Comparison of ENCODE assay signal across 9 cellular contexts in genomic region chr11:121534131-121535093, GRCh38.
DNase-seq lines count a peak whose midpoint lies in the region; ATAC-seq and TF ChIP-seq lines count a peak whose summit lies in the region.
"Had no signal": no experiment of that assay in that cellular context is flagged by ENCODE, and none has a peak within 500 bp of the region (broad histone marks: within the 10 kb centered on the region; RNA-seq: fewer than 3 reads in every experiment).

No MANE protein-coding gene starts in this region.

- peak; percentile 64 for TF ChIP-seq CTCF in AG09309 (IDR thresholded peaks at IDR 0.05; ENCODE audit: control insufficient read depth, insufficient read depth, low read depth, low read length, missing control alignments)

- peaks cover 1 to 14% (median 7%) of the 10 kb centered on the region in 6 donors for H3K9me3 Mint-ChIP-seq in immature natural killer cell

- peak overlapping the region in 1 of 5 donors; percentile 4 for H3K4me3 Mint-ChIP-seq in immature natural killer cell

- DNase-seq in AG09309 (ENCODE audit: low read depth) (no peak), LHCN-M2 (ENCODE audit: low read depth) (peak; percentile 10), amniotic stem cell (lab: John Stamatoyannopoulos, UW) (peak; percentile 12), immature natural killer cell (no peak), occipital lobe (lab: John Stamatoyannopoulos, UW) (no peak)
- DNase-seq in activated effector memory CD4-positive, alpha-beta T cell treated with anti-CD3 and anti-CD28 coated beads, Interleukin-2, amount 50 U/mL, for 16 hours: no peak
- DNase-seq in activated CD4-positive, alpha-beta T cell treated with anti-CD3 and anti-CD28 coated beads for 4 hours: no peak
- DNase-seq: colonic mucosa had no signal

- H3K27me3 Mint-ChIP-seq in immature natural killer cell (ENCODE audit: low read depth in 3 of 3): peaks cover 0 to 5% (median 0%) of the 10 kb centered on the region in 3 donors

- peaks cover 39 to 74% (median 43%) of the 10 kb centered on the region in 3 donors for H3K36me3 Mint-ChIP-seq in immature natural killer cell

- no peak for ATAC-seq in HG02588 (IDR thresholded peaks at IDR 0.05; ENCODE audit: unreplicated experiment)

- peaks cover 59 to 92% of the 10 kb centered on the region in 2 donors for H3K4me1 Mint-ChIP-seq in immature natural killer cell

- H3K4me3 ChIP-seq in AG09309 (ENCODE audit: control insufficient read depth, low read depth, low read length): no peak overlapping the region
- H3K4me3 ChIP-seq: colonic mucosa had no signal

- peak overlapping the region; percentile 72 to 93 (median 88) for H3K27ac Mint-ChIP-seq in immature natural killer cell

Comparison
In these comparisons a context has a peak if more than half of its experiments do, and no peak if none do; other contexts are left out.
1. DNase-seq: peak in LHCN-M2 (single experiment) and amniotic stem cell (single experiment); none in AG09309 (single experiment), immature natural killer cell (0 of 3), activated effector memory CD4-positive, alpha-beta T cell treated with anti-CD3 and anti-CD28 coated beads, Interleukin-2, amount 50 U/mL, for 16 hours (single experiment), occipital lobe (single experiment) and activated CD4-positive, alpha-beta T cell treated with anti-CD3 and anti-CD28 coated beads for 4 hours (0 of 2).